ENCODE assay signal across 19 cellular contexts in genomic region chr17:39852239-39852638, GRCh38. TPM values are rescaled to one million over a fixed set of nuclear protein-coding genes. Genes with fewer than 3 reads are reported as not detected.
DNase-seq lines count a peak whose midpoint lies in the region; ATAC-seq and TF ChIP-seq lines count a peak whose summit lies in the region.
"Had no signal": no experiment of that assay in that cellular context is flagged by ENCODE, and none has a peak within 500 bp of the region (broad histone marks: within the 10 kb centered on the region; RNA-seq: fewer than 3 reads in every experiment).

No MANE protein-coding gene starts in this region.

- no peak overlapping the region for H2AFZ ChIP-seq in PC-3 (ENCODE audit: low read length)

- H3K27ac Mint-ChIP-seq in CD4-positive, alpha-beta memory T cell = peak overlapping the region; percentile 9 to 86 (median 79)
- peak overlapping the region; percentile 56 for H3K27ac Mint-ChIP-seq in T-helper 17 cell
- peak overlapping the region; percentile 0 to 71 for H3K27ac Mint-ChIP-seq in effector memory CD8-positive, alpha-beta T cell
- H3K27ac Mint-ChIP-seq: nephron had no signal

- peaks cover 40 to 57% (median 48%) of the 10 kb centered on the region in 4 donors for H3K4me1 Mint-ChIP-seq in CD4-positive, alpha-beta memory T cell
- peaks cover 35% of the 10 kb centered on the region for H3K4me1 Mint-ChIP-seq in T-helper 17 cell
- H3K4me1 Mint-ChIP-seq in effector memory CD8-positive, alpha-beta T cell (ENCODE audit: low read depth in 2 of 2) = peaks cover 36 to 65% of the 10 kb centered on the region in 2 donors

- BruUV-seq in PC-3 (replicated peaks; lab: Mats Ljungman, UMichigan) = no TSS peak

- POLR2A ChIA-PET in CD4-positive, alpha-beta memory T cell (lab: Charles Lee; ENCODE audit: partially characterized antibody) = interaction anchor here (1.4 to 1.8 kb wide), 2 partner anchors 10 to 12 kb away, joined by 3 to 7 read pairs; no protein-coding TSS in a partner anchor
- POLR2A ChIA-PET in PC-3 (lab: Charles Lee; ENCODE audit: unreplicated experiment) = no interaction called here

- peak overlapping the region; percentile 1 for H3K27ac ChIP-seq in CD4-positive, alpha-beta memory T cell (ENCODE audit: low read depth, low read length)
- H3K27ac ChIP-seq in spleen (peak overlapping the region in 4 of 8 donors; percentile 34 to 74 (median 39)), PC-3 (ENCODE audit: low read length) (no peak overlapping the region)
- H3K27ac ChIP-seq: brain microvascular endothelial cell, psoas muscle, SJCRH30, thyroid gland, WERI-Rb-1 had no signal

- peak overlapping the region in 7 of 8 donors; percentile 1 to 63 (median 17) for H3K4me3 Mint-ChIP-seq in CD4-positive, alpha-beta memory T cell
- H3K4me3 Mint-ChIP-seq in T-helper 17 cell = peak overlapping the region; percentile 8
- peak overlapping the region in 1 of 2 donors; percentile 38 for H3K4me3 Mint-ChIP-seq in effector memory CD8-positive, alpha-beta T cell
- H3K4me3 Mint-ChIP-seq: nephron had no signal

- TF ChIP-seq CTCF in GM12865 (IDR thresholded peaks at IDR 0.05; ENCODE audit: insufficient read depth, low read depth, low read length, missing control alignments) (no peak), spleen (IDR thresholded peaks at IDR 0.05 in 8 of 11, conservative IDR thresholded peaks at IDR 0.05 in 3 of 11) (no peak), PC-3 (conservative IDR thresholded peaks at IDR 0.05; ENCODE audit: low read depth, low read length) (no peak)

- H3K36me3 Mint-ChIP-seq in CD4-positive, alpha-beta memory T cell = peaks cover 7 to 15% of the 10 kb centered on the region in 2 donors
- H3K36me3 Mint-ChIP-seq in T-helper 17 cell (ENCODE audit: low read depth) = peaks cover 2% of the 10 kb centered on the region
- peaks cover 14% of the 10 kb centered on the region for H3K36me3 Mint-ChIP-seq in effector memory CD8-positive, alpha-beta T cell (ENCODE audit: insufficient read depth)

- no peaks in the 10 kb centered on the region for H3K79me2 ChIP-seq in PC-3 (ENCODE audit: low read length)

- no peaks in the 10 kb centered on the region for H3K9me2 ChIP-seq in PC-3 (replicated peaks; ENCODE audit: low read length)

- 36 to 48% (median 44%) methylated on average over 3 of the region's 3 CpGs for WGBS in spleen, 5 donors

- CTCF ChIA-PET in CD4-positive, alpha-beta memory T cell (lab: Charles Lee; ENCODE audit: partially characterized antibody) = interaction anchor here (0.9 to 1.0 kb wide), 2 partner anchors 9 to 68 kb away, joined by 3 to 4 read pairs; no protein-coding TSS in a partner anchor
- CTCF ChIA-PET in PC-3 (lab: Charles Lee) = no interaction called here

- no peak overlapping the region for H3K9ac ChIP-seq in PC-3 (ENCODE audit: low read length)

- no peak overlapping the region for H3K4me2 ChIP-seq in PC-3 (ENCODE audit: low read length)

- H4K20me1 ChIP-seq in PC-3 (ENCODE audit: low read length) = no peaks in the 10 kb centered on the region

- H3F3A ChIP-seq in PC-3 (ENCODE audit: low read length, unreplicated experiment) = no peaks in the 10 kb centered on the region

- peaks cover 64% of the 10 kb centered on the region for H3K4me1 ChIP-seq in CD4-positive, alpha-beta memory T cell (ENCODE audit: insufficient read depth, low read length)
- peaks cover 4 to 87% (median 66%) of the 10 kb centered on the region in 6 donors for H3K4me1 ChIP-seq in spleen
- no peaks in the 10 kb centered on the region for H3K4me1 ChIP-seq in PC-3 (ENCODE audit: insufficient read depth, low read length)
- H3K4me1 ChIP-seq: BE2C, psoas muscle, SJCRH30 had no signal

- H3K4me3 ChIP-seq in CD4-positive, alpha-beta memory T cell (ENCODE audit: low read length in 2 of 2) = no peak overlapping the region
- H3K4me3 ChIP-seq in GM12865 (ENCODE audit: low read depth, low read length) = no peak overlapping the region
- no peak overlapping the region for H3K4me3 ChIP-seq in spleen
- H3K4me3 ChIP-seq in PC-3 (ENCODE audit: low read length) = no peak overlapping the region
- H3K4me3 ChIP-seq: psoas muscle, SJCRH30, thyroid gland had no signal

- H3K27me3 Mint-ChIP-seq in CD4-positive, alpha-beta memory T cell = no peaks in the 10 kb centered on the region
- no peaks in the 10 kb centered on the region for H3K27me3 Mint-ChIP-seq in T-helper 17 cell
- H3K27me3 Mint-ChIP-seq in effector memory CD8-positive, alpha-beta T cell = no peaks in the 10 kb centered on the region

- no peak for DNase-seq in CD4-positive, alpha-beta memory T cell
- DNase-seq in GM12865 (ENCODE audit: low read depth) (peak; percentile 46), T-helper 17 cell (no peak), spleen (no peak), PC-3 (no peak), AG08396 (ENCODE audit: low spot score) (no peak)
- DNase-seq in effector memory CD8-positive, alpha-beta T cell = no peak
- DNase-seq in activated effector memory CD4-positive, alpha-beta T cell treated with anti-CD3 and anti-CD28 coated beads, Interleukin-2, amount 50 U/mL, for 16 hours = no peak
- DNase-seq: BE2C, brain microvascular endothelial cell, DND-41, left ventricle myocardium superior, NCI-H1092, psoas muscle, SJCRH30, thyroid gland, WERI-Rb-1 had no signal

- no peaks in the 10 kb centered on the region for H3K9me3 Mint-ChIP-seq in CD4-positive, alpha-beta memory T cell
- H3K9me3 Mint-ChIP-seq in effector memory CD8-positive, alpha-beta T cell = no peaks in the 10 kb centered on the region
- H3K9me3 Mint-ChIP-seq: nephron had no signal

- no peak for ATAC-seq in T-helper 17 cell
- ATAC-seq in effector memory CD8-positive, alpha-beta T cell (replicated peaks) = peak; percentile 51
- no peak for ATAC-seq in PC-3
- ATAC-seq: left ventricle myocardium superior, psoas muscle had no signal

- no peaks in the 10 kb centered on the region for H3K9me3 ChIP-seq in CD4-positive, alpha-beta memory T cell (ENCODE audit: control insufficient read depth in 1 of 2, low read length in 2 of 2)
- H3K9me3 ChIP-seq in T-helper 17 cell (ENCODE audit: control insufficient read depth, low read length, poor library complexity, severe bottlenecking) (no peaks in the 10 kb centered on the region), spleen (no peaks in the 10 kb centered on the region), PC-3 (ENCODE audit: low read length) (no peaks in the 10 kb centered on the region)
- H3K9me3 ChIP-seq: BE2C, psoas muscle, SJCRH30, thyroid gland had no signal

- TF ChIP-seq POLR2A in spleen (IDR thresholded peaks at IDR 0.05) = no peak

- no peaks in the 10 kb centered on the region for H3K36me3 ChIP-seq in CD4-positive, alpha-beta memory T cell (ENCODE audit: insufficient read depth, low read length)
- H3K36me3 ChIP-seq in spleen (peaks cover 0 to 10% (median 0%) of the 10 kb centered on the region in 6 donors), PC-3 (ENCODE audit: low read depth, low read length) (no peaks in the 10 kb centered on the region)
- H3K36me3 ChIP-seq: BE2C, brain microvascular endothelial cell, SJCRH30, thyroid gland, WERI-Rb-1 had no signal

- intact Hi-C loops in CD4-positive, alpha-beta memory T cell (cut with micrococcal nuclease) = no loop called here
- intact Hi-C loops in spleen (cut with DNase I; ENCODE audit: low total_unique reads) (no loop called here), PC-3 (cut with micrococcal nuclease) (no loop called here)

- H3K27me3 ChIP-seq in CD4-positive, alpha-beta memory T cell (ENCODE audit: insufficient read depth, low read length) = no peaks in the 10 kb centered on the region
- H3K27me3 ChIP-seq in spleen (replicated peaks in 1 of 7) (no peaks in the 10 kb centered on the region), PC-3 (ENCODE audit: low read length) (0 out of 2 replicates have a peak, but pooled peaks cover 3% of the 10 kb centered on the region)
- H3K27me3 ChIP-seq: thyroid gland had no signal

RNA-seq across cellular contexts. Expression of gene IKZF3, which starts 11.9 kb away (rescaled TPM):
- 100 to 1,000 TPM; 116 to 118 TPM for total RNA-seq in CD4-positive, alpha-beta memory T cell
- polyA plus RNA-seq in CD4-positive, alpha-beta memory T cell = 10 to 100 TPM in 1 of 2 donors, 1 to 10 TPM in 1; 3.2 to 87.4 TPM
- 100 to 1,000 TPM; 106 to 113 TPM for total RNA-seq in T-helper 17 cell
- total RNA-seq in spleen = 100 to 1,000 TPM in 1 of 7 donors, 10 to 100 TPM in 6; 79.1 to 132 (median 86.4) TPM
- 10 to 100 TPM; 17.5 to 33.3 (median 27.8) TPM for polyA plus RNA-seq in spleen
- total RNA-seq in PC-3 (2014; rRNA removed) = under 0.01 TPM in 1 of 2 replicates, not detected in the other
- total RNA-seq: fibroblast of lung, SJCRH30 had no signal
- polyA plus RNA-seq: fibroblast of lung had no signal

RNA-seq across cellular contexts. Expression of gene ZPBP2, which starts 15.8 kb away (rescaled TPM):
- total RNA-seq in CD4-positive, alpha-beta memory T cell = 1 to 10 TPM in 1 of 2 experiments, under 1 TPM in 1; 0.35 to 1.2 TPM
- under 1 TPM in 1 of 2 donors, not detected in 1; 0.25 TPM for polyA plus RNA-seq in CD4-positive, alpha-beta memory T cell
- under 1 TPM in 1 of 2 donors, not detected in 1; 0.37 TPM for total RNA-seq in T-helper 17 cell
- total RNA-seq in spleen = under 1 TPM in 3 of 7 donors, not detected in 4; 0.16 to 0.46 (median 0.17) TPM
- polyA plus RNA-seq in spleen = under 1 TPM; 0.22 to 0.29 (median 0.24) TPM
- not detected in 2 replicates for total RNA-seq in PC-3 (2014; rRNA removed)
- total RNA-seq: fibroblast of lung, left ventricle myocardium superior, psoas muscle, SJCRH30 had no signal
- polyA plus RNA-seq: fibroblast of lung, psoas muscle had no signal

Comparison
In these comparisons a context has a peak if more than half of its experiments do, and no peak if none do; other contexts are left out.
1. RNA of gene IKZF3, which starts 11.9 kb away (total RNA-seq): 116 to 118 TPM in CD4-positive, alpha-beta memory T cell, 106 to 113 TPM in T-helper 17 cell and 79.1 to 132 TPM in spleen; under 0.01 TPM in PC-3; every median in the first group is over 10 times any median in the second.
2. Peak in every context shown above with its lines, with median percentiles within 50 percentile points of each other: H3K27ac Mint-ChIP-seq.